In genomic region chr20:37335642-37336368, GRCh38 we compare ENCODE assay signal across 9 cellular contexts. TPM values are rescaled to one million over a fixed set of nuclear protein-coding genes. Genes with fewer than 3 reads are reported as not detected.
DNase-seq lines count a peak whose midpoint lies in the region; ATAC-seq, FAIRE-seq and TF ChIP-seq lines count a peak whose summit lies in the region.
"Had no signal": no experiment of that assay in that cellular context is flagged by ENCODE, and none has a peak within 500 bp of the region (broad histone marks: within the 10 kb centered on the region; RNA-seq: fewer than 3 reads in every experiment).

No MANE protein-coding gene starts in this region.

- no peaks in the 10 kb centered on the region for H3K27me3 ChIP-seq in CD8-positive, alpha-beta memory T cell (ENCODE audit: insufficient read depth, low read length, poor library complexity, severe bottlenecking)
- H3K27me3 ChIP-seq in muscle layer of colon (ENCODE audit: control insufficient read depth in 1 of 2, insufficient read depth in 2 of 2, low read length in 2 of 2): no peaks in the 10 kb centered on the region

- no peaks in the 10 kb centered on the region for H3K4me1 ChIP-seq in CD8-positive, alpha-beta memory T cell (ENCODE audit: insufficient read depth, low read length)
- peaks cover 34% of the 10 kb centered on the region for H3K4me1 ChIP-seq in muscle layer of colon (ENCODE audit: insufficient read depth, low read length)

- no peaks in the 10 kb centered on the region for H3K9me3 Mint-ChIP-seq in CD8-positive, alpha-beta memory T cell
- H3K9me3 Mint-ChIP-seq in HFFc6 (no peaks in the 10 kb centered on the region), WTC11 (no peaks in the 10 kb centered on the region)

- no peaks in the 10 kb centered on the region for H3K36me3 Mint-ChIP-seq in CD8-positive, alpha-beta memory T cell
- H3K36me3 Mint-ChIP-seq in HFFc6 (ENCODE audit: low read depth) (no peaks in the 10 kb centered on the region), WTC11 (no peaks in the 10 kb centered on the region)

- H3K4me3 Mint-ChIP-seq in CD8-positive, alpha-beta memory T cell: peak overlapping the region in 3 of 7 donors; percentile 39 to 54 (median 50)
- H3K4me3 Mint-ChIP-seq in HFFc6: no peak overlapping the region; the same call in 1 of the 2 replicates
- H3K4me3 Mint-ChIP-seq in WTC11: no peak overlapping the region

- CTCF ChIA-PET in CD8-positive, alpha-beta memory T cell (lab: Charles Lee): interaction anchor here (1.0 kb wide), 1 partner anchor 199 kb away, joined by 3 read pairs; no protein-coding TSS in a partner anchor
- CTCF ChIA-PET in WTC11 (lab: Charles Lee): interaction anchor here (0.6 to 1.3 kb wide), 3 partner anchors 9 to 228 kb away, joined by 3 to 4 read pairs (median 3); no protein-coding TSS in a partner anchor

- H3K36me3 ChIP-seq in CD8-positive, alpha-beta memory T cell (ENCODE audit: insufficient read depth, low read length): no peaks in the 10 kb centered on the region
- H3K36me3 ChIP-seq in muscle layer of colon (ENCODE audit: insufficient read depth, low read length): no peaks in the 10 kb centered on the region

- H3K27ac ChIP-seq in CD8-positive, alpha-beta memory T cell (ENCODE audit: low read depth, low read length): no peak overlapping the region
- peak overlapping the region; percentile 66 for H3K27ac ChIP-seq in muscle layer of colon (ENCODE audit: low read depth, low read length)

- H3K27me3 Mint-ChIP-seq in CD8-positive, alpha-beta memory T cell: peaks cover 0 to 4% of the 10 kb centered on the region in 2 donors
- H3K27me3 Mint-ChIP-seq in HFFc6 (ENCODE audit: insufficient read depth): no peaks in the 10 kb centered on the region
- no peaks in the 10 kb centered on the region for H3K27me3 Mint-ChIP-seq in WTC11 (ENCODE audit: low read depth)

- H3K4me3 ChIP-seq in CD8-positive, alpha-beta memory T cell (ENCODE audit: low read length): no peak overlapping the region
- H3K4me3 ChIP-seq in muscle layer of colon (ENCODE audit: low read depth in 1 of 2, low read length in 2 of 2): no peak overlapping the region

- ATAC-seq in WTC11 (peak; percentile 7), HG03460 (IDR thresholded peaks at IDR 0.05; ENCODE audit: unreplicated experiment) (no peak), GM19397 (IDR thresholded peaks at IDR 0.05; ENCODE audit: unreplicated experiment) (no peak)

- DNase-seq in CD8-positive, alpha-beta memory T cell: peak in 1 of 5 donors; percentile 10
- DNase-seq in HFFc6 (no peak), WTC11 (ENCODE audit: low spot score) (no peak), NCI-H187 (lab: John Stamatoyannopoulos, UW) (no peak), RCC 7860 (ENCODE audit: low spot score) (no peak)

- no peak for FAIRE-seq in RCC 7860 (lab: Jason Lieb, UNC)
- FAIRE-seq: islet of Langerhans had no signal

- no peaks in the 10 kb centered on the region for H3K9me3 ChIP-seq in CD8-positive, alpha-beta memory T cell (ENCODE audit: low read length)
- no peaks in the 10 kb centered on the region for H3K9me3 ChIP-seq in muscle layer of colon (ENCODE audit: low read length)

- H3K27ac Mint-ChIP-seq in CD8-positive, alpha-beta memory T cell: peak overlapping the region in 5 of 8 donors; percentile 17 to 85 (median 53)
- peak overlapping the region; percentile 59 for H3K27ac Mint-ChIP-seq in HFFc6
- peak overlapping the region; percentile 25; the same call in 1 of the 2 replicates for H3K27ac Mint-ChIP-seq in WTC11

- POLR2A ChIA-PET in CD8-positive, alpha-beta memory T cell (lab: Charles Lee): no interaction called here
- POLR2A ChIA-PET in WTC11 (lab: Charles Lee): interaction anchor here (0.6 kb wide), 1 partner anchor 55 kb away, joined by 3 read pairs; no protein-coding TSS in a partner anchor

- peaks cover 12 to 21% (median 19%) of the 10 kb centered on the region in 3 donors for H3K4me1 Mint-ChIP-seq in CD8-positive, alpha-beta memory T cell
- H3K4me1 Mint-ChIP-seq in HFFc6 (ENCODE audit: low read depth) (peaks cover 24% of the 10 kb centered on the region), WTC11 (peaks cover 27% of the 10 kb centered on the region)

- no peak overlapping the region for H3K9ac ChIP-seq in muscle layer of colon (ENCODE audit: low read length)

- TF ChIP-seq CTCF in HFFc6 (IDR thresholded peaks at IDR 0.05): no peak
- no peak for TF ChIP-seq CTCF in WTC11 (IDR thresholded peaks at IDR 0.05)

TF ChIP-seq in WTC11, 78 proteins besides CTCF, POLR2A, EP300 and RAD21:
- TF ChIP-seq ZNF138 (CRISPR knock-in tag; conservative IDR thresholded peaks at IDR 0.05): no peak
- no peak for TF ChIP-seq ELF4 (CRISPR knock-in tag; IDR thresholded peaks at IDR 0.05; ENCODE audit: low read depth)
- no peak for TF ChIP-seq ATF1 (CRISPR knock-in tag; IDR thresholded peaks at IDR 0.05)
- TF ChIP-seq, protein P1, sequence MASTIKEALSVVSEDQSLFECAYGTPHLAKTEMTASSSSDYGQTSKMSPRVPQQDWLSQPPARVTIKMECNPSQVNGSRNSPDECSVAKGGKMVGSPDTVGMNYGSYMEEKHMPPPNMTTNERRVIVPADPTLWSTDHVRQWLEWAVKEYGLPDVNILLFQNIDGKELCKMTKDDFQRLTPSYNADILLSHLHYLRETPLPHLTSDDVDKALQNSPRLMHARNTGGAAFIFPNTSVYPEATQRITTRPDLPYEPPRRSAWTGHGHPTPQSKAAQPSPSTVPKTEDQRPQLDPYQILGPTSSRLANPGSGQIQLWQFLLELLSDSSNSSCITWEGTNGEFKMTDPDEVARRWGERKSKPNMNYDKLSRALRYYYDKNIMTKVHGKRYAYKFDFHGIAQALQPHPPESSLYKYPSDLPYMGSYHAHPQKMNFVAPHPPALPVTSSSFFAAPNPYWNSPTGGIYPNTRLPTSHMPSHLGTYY (CRISPR knock-in tag; IDR thresholded peaks at IDR 0.05): no peak
TF ChIP-seq in WTC11: peak in this region for 0.

RNA-seq across cellular contexts. Expression of gene SRC, which starts 10.1 kb away (rescaled TPM):
- 1 to 10 TPM; 2.4 to 2.7 TPM for total RNA-seq in CD8-positive, alpha-beta memory T cell
- 1.2 TPM for polyA plus RNA-seq in CD8-positive, alpha-beta memory T cell
- total RNA-seq in HFFc6 (2021; fragmentation: NEBNext Ultra II Directional; extraction: Animal tissue kit (Norgen Biotek cat#: 25700)): 10 to 100 TPM; 22.0 to 35.6 (median 24.6) TPM
- 27.4 to 33.3 TPM (median 30.4 TPM) in 3 replicates for total RNA-seq in WTC11 (2021)

RNA-seq across cellular contexts. Expression of gene MANBAL, which starts 46.4 kb away (rescaled TPM):
- 10 to 100 TPM; 17.7 to 18.2 TPM for total RNA-seq in CD8-positive, alpha-beta memory T cell
- 27.5 TPM for polyA plus RNA-seq in CD8-positive, alpha-beta memory T cell
- 10 to 100 TPM; 56.5 to 74.0 (median 67.5) TPM for total RNA-seq in HFFc6 (2021; fragmentation: NEBNext Ultra II Directional; extraction: Animal tissue kit (Norgen Biotek cat#: 25700))
- total RNA-seq in WTC11 (2021): 41.7 to 48.6 TPM (median 48.5 TPM) in 3 replicates
